Comparison of ENCODE assay signal across 1 cellular context in genomic region chr10:4688168-4688567, GRCh38.
TF ChIP-seq lines count a peak whose summit lies in the region.

No MANE protein-coding gene starts in this region.

TF ChIP-seq in IMR-90, 13 proteins besides CTCF, POLR2A, EP300 and RAD21 (continued from another document):
- TF ChIP-seq ELK1 (IDR thresholded peaks at IDR 0.05; ENCODE audit: borderline replicate concordance, low read depth, low read length) (no peak), BHLHE40 (IDR thresholded peaks at IDR 0.05; ENCODE audit: low read depth, low read length) (no peak), CEBPB (IDR thresholded peaks at IDR 0.05; ENCODE audit: low read depth, low read length) (no peak), RFX5 (IDR thresholded peaks at IDR 0.05; ENCODE audit: low read depth, low read length) (no peak), SMC3 (IDR thresholded peaks at IDR 0.05; ENCODE audit: low read depth, low read length) (no peak)
